Comparison of ENCODE assay signal across 8 cellular contexts in genomic region chr19:50804420-50805272, GRCh38. TPM values are rescaled to one million over a fixed set of nuclear protein-coding genes. Genes with fewer than 3 reads are reported as not detected.
DNase-seq lines count a peak whose midpoint lies in the region; ATAC-seq, FAIRE-seq and TF ChIP-seq lines count a peak whose summit lies in the region.

No MANE protein-coding gene starts in this region.

- H3K27ac ChIP-seq in OCI-LY3 (ENCODE audit: low read length) = peak overlapping the region; percentile 85
- peak overlapping the region; percentile 98 for H3K27ac ChIP-seq in endothelial cell of umbilical vein (ENCODE audit: insufficient read depth, low read depth, low read length)

- H3K9ac ChIP-seq in OCI-LY3 (ENCODE audit: low read length) (peak overlapping the region; percentile 98), endothelial cell of umbilical vein (replicated peaks; ENCODE audit: extremely low read depth, insufficient read depth, low read length) (peak overlapping the region; percentile 99)

- intact Hi-C loops in endothelial cell of umbilical vein (cut with micrococcal nuclease) = loop anchor here (1.0 kb wide), 4 partner anchors 31 to 293 kb away; partner anchors contain the start of gene JOSD2

- no peaks in the 10 kb centered on the region for H3K9me1 ChIP-seq in endothelial cell of umbilical vein (replicated peaks; ENCODE audit: control insufficient read depth, extremely low read depth, insufficient read depth, low read length)

- no TSS peak for BruUV-seq in endothelial cell of umbilical vein (replicated peaks; lab: Mats Ljungman, UMichigan)

- H3K36me3 ChIP-seq in OCI-LY3 (replicated peaks; ENCODE audit: low read depth, low read length) (peaks cover 33% of the 10 kb centered on the region), endothelial cell of umbilical vein (ENCODE audit: control insufficient read depth in 2 of 2, extremely low read depth in 1 of 2, insufficient read depth in 2 of 2, low read length in 2 of 2) (peaks cover under 1 to 11% of the 10 kb centered on the region in 2 experiments)

- dilution Hi-C loops in endothelial cell of umbilical vein (cut with MboI; ENCODE audit: extremely low pct_ligation_motif_present, low sequenced_read_pairs) = no loop called here

- FAIRE-seq in endothelial cell of umbilical vein (lab: Jason Lieb, UNC) = peak; percentile 97

- H3K9me3 ChIP-seq in OCI-LY3 (ENCODE audit: insufficient read depth, low read length) (no peaks in the 10 kb centered on the region), endothelial cell of umbilical vein (replicated peaks; ENCODE audit: control insufficient read depth, insufficient read depth, low read length) (no peaks in the 10 kb centered on the region)

- peaks cover 19% of the 10 kb centered on the region for H3K4me1 ChIP-seq in OCI-LY3 (ENCODE audit: low read length)
- peaks cover 12% of the 10 kb centered on the region for H3K4me1 ChIP-seq in endothelial cell of umbilical vein (ENCODE audit: control insufficient read depth, extremely low read depth, insufficient read depth, low read length)

- H3K4me3 ChIP-seq in OCI-LY3 (ENCODE audit: low read length) (peak overlapping the region; percentile 82), endothelial cell of umbilical vein (replicated peaks in 1 of 3; ENCODE audit: insufficient read depth in 1 of 3, low read depth in 1 of 3, low read length in 3 of 3) (peak overlapping the region; percentile 94 to 100 (median 97))

- DNase-seq in DMS 273 (lab: John Stamatoyannopoulos, UW; ENCODE audit: unreplicated experiment) = peak; percentile 99
- DNase-seq in HuH-7.5 (ENCODE audit: low spot score) = peak; percentile 96
- peak; percentile 98 for DNase-seq in activated T-cell treated with anti-CD3 and anti-CD28 coated beads for 24 hours (ENCODE audit: low read depth)
- DNase-seq in endothelial cell of umbilical vein (ENCODE audit: low read depth, low spot score) = peak; percentile 98
- peak; percentile 98 for DNase-seq in midbrain (lab: John Stamatoyannopoulos, UW)
- peak; percentile 96 to 98 for DNase-seq in stimulated activated CD8-positive, alpha-beta memory T cell treated with anti-CD3 and anti-CD28 coated beads, Interleukin-15, amount 100 ng/mL, for 48 hours (ENCODE audit: low read depth in 2 of 2)

- H3K27me3 ChIP-seq in OCI-LY3 (ENCODE audit: low read depth, low read length) (no peaks in the 10 kb centered on the region), endothelial cell of umbilical vein (ENCODE audit: control insufficient read depth in 2 of 2, insufficient read depth in 2 of 2, low read length in 2 of 2) (no peaks in the 10 kb centered on the region)

- TF ChIP-seq CTCF in OCI-LY3 (IDR thresholded peaks at IDR 0.05; ENCODE audit: low read depth, low read length) (no peak), endothelial cell of umbilical vein (IDR thresholded peaks at IDR 0.05; ENCODE audit: extremely low read depth in 1 of 2, insufficient read depth in 1 of 2, low read depth in 1 of 2, low read length in 2 of 2) (no peak)

- peak; percentile 85 for ATAC-seq in GM21528 (IDR thresholded peaks at IDR 0.05; ENCODE audit: low FRiP score, unreplicated experiment)

- H2AFZ ChIP-seq in OCI-LY3 (ENCODE audit: low read depth, low read length) (peak overlapping the region; percentile 82; the same call in 1 of the 2 replicates), endothelial cell of umbilical vein (ENCODE audit: low read depth, low read length) (peak overlapping the region; percentile 87)

- peak; percentile 87 for TF ChIP-seq POLR2A in endothelial cell of umbilical vein (IDR thresholded peaks at IDR 0.05; ENCODE audit: low read depth, low read length)

- H3K4me2 ChIP-seq in OCI-LY3 (ENCODE audit: low read length) (peak overlapping the region; percentile 98), endothelial cell of umbilical vein (ENCODE audit: insufficient read depth, low read length) (peak overlapping the region; percentile 69)

- H3K79me2 ChIP-seq in OCI-LY3 (ENCODE audit: low read length) = peaks cover 45% of the 10 kb centered on the region
- H3K79me2 ChIP-seq in endothelial cell of umbilical vein (ENCODE audit: control insufficient read depth, insufficient read depth, low read length) = peaks cover 39% of the 10 kb centered on the region

- POLR2A ChIA-PET in endothelial cell of umbilical vein (lab: Charles Lee) = interaction anchor here (0.6 to 1.6 kb wide), 5 partner anchors 9 to 876 kb away, joined by 3 to 6 read pairs (median 5); partner anchors contain the start of gene ATF5

- CTCF ChIA-PET in endothelial cell of umbilical vein (lab: Charles Lee) = interaction anchor here (0.9 to 2.2 kb wide), 4 partner anchors 21 to 197 kb away, joined by 3 to 8 read pairs (median 4); no protein-coding TSS in a partner anchor

- H4K20me1 ChIP-seq in OCI-LY3 (ENCODE audit: insufficient read depth, low read length) (peaks cover 33% of the 10 kb centered on the region), endothelial cell of umbilical vein (replicated peaks; ENCODE audit: control insufficient read depth, extremely low read depth, insufficient read depth, low read length) (no peaks in the 10 kb centered on the region)

TF ChIP-seq in endothelial cell of umbilical vein, 7 proteins besides CTCF, POLR2A, EP300 and RAD21:
- TF ChIP-seq MAX (IDR thresholded peaks at IDR 0.05; ENCODE audit: insufficient read depth, insufficient read length) (peak; percentile 90), FOS (IDR thresholded peaks at IDR 0.05; ENCODE audit: borderline replicate concordance, insufficient read depth, low read length) (no peak), GATA2 (IDR thresholded peaks at IDR 0.05; ENCODE audit: insufficient read depth, insufficient read length, low read depth, low read length) (no peak), MYC (IDR thresholded peaks at IDR 0.05; ENCODE audit: low read depth, low read length) (peak; percentile 23), EZH2 (IDR thresholded peaks at IDR 0.05; ENCODE audit: borderline replicate concordance, low read depth, low read length, severe bottlenecking) (no peak), POLR2AphosphoS5 (IDR thresholded peaks at IDR 0.05; ENCODE audit: insufficient read depth, low read depth, low read length) (peak; percentile 91), JUN (IDR thresholded peaks at IDR 0.05; ENCODE audit: borderline replicate concordance, insufficient read depth, insufficient read length, low read depth) (no peak)
TF ChIP-seq in endothelial cell of umbilical vein: peak in this region for 3.

RNA-seq across cellular contexts. Expression of gene ACP4, which starts 14.4 kb away (rescaled TPM):
- total RNA-seq in endothelial cell of umbilical vein = not detected in 2 replicates
- polyA plus RNA-seq in endothelial cell of umbilical vein = not detected in 2 replicates
- not detected in 2 replicates for polyA plus RNA-seq in endothelial cell of umbilical vein (2011; cell fraction: cytosol; rRNA removed)
- polyA plus RNA-seq in endothelial cell of umbilical vein (2011; cell fraction: nucleus; rRNA removed) = not detected in 2 replicates
- not detected in 2 replicates for polyA plus RNA-seq in endothelial cell of umbilical vein (2012)
- not detected in 2 replicates for polyA minus RNA-seq in endothelial cell of umbilical vein
- not detected for polyA minus RNA-seq in endothelial cell of umbilical vein (2011; cell fraction: cytosol; rRNA and poly(A)+ RNA removed)
- not detected in 2 replicates for polyA minus RNA-seq in endothelial cell of umbilical vein (2011; cell fraction: nucleus; rRNA and poly(A)+ RNA removed)

RNA-seq across cellular contexts. Expression of gene KLK1, which starts 18.9 kb away (rescaled TPM):
- total RNA-seq in endothelial cell of umbilical vein = not detected in 2 replicates
- polyA plus RNA-seq in endothelial cell of umbilical vein = 0.08 TPM in 1 of 2 replicates, not detected in the other
- polyA plus RNA-seq in endothelial cell of umbilical vein (2011; cell fraction: cytosol; rRNA removed) = not detected in 2 replicates
- polyA plus RNA-seq in endothelial cell of umbilical vein (2011; cell fraction: nucleus; rRNA removed) = not detected in 2 replicates
- polyA plus RNA-seq in endothelial cell of umbilical vein (2012) = 0.21 and 0.59 TPM in 2 replicates
- 1.7 TPM in 1 of 2 replicates, not detected in the other for polyA minus RNA-seq in endothelial cell of umbilical vein
- polyA minus RNA-seq in endothelial cell of umbilical vein (2011; cell fraction: cytosol; rRNA and poly(A)+ RNA removed) = not detected
- polyA minus RNA-seq in endothelial cell of umbilical vein (2011; cell fraction: nucleus; rRNA and poly(A)+ RNA removed) = not detected in 2 replicates

RNA-seq across cellular contexts. Expression of gene KLK15, which starts 28.7 kb away (rescaled TPM):
- not detected in 2 replicates for total RNA-seq in endothelial cell of umbilical vein
- polyA plus RNA-seq in endothelial cell of umbilical vein = not detected in 2 replicates
- polyA plus RNA-seq in endothelial cell of umbilical vein (2011; cell fraction: cytosol; rRNA removed) = not detected in 2 replicates
- polyA plus RNA-seq in endothelial cell of umbilical vein (2011; cell fraction: nucleus; rRNA removed) = not detected in 2 replicates
- not detected in 2 replicates for polyA plus RNA-seq in endothelial cell of umbilical vein (2012)
- not detected in 2 replicates for polyA minus RNA-seq in endothelial cell of umbilical vein
- polyA minus RNA-seq in endothelial cell of umbilical vein (2011; cell fraction: cytosol; rRNA and poly(A)+ RNA removed) = not detected
- not detected in 2 replicates for polyA minus RNA-seq in endothelial cell of umbilical vein (2011; cell fraction: nucleus; rRNA and poly(A)+ RNA removed)

RNA-seq across cellular contexts. Expression of gene GPR32, which starts 34.4 kb away (rescaled TPM):
- total RNA-seq in endothelial cell of umbilical vein = not detected in 2 replicates
- not detected in 2 replicates for polyA plus RNA-seq in endothelial cell of umbilical vein
- not detected in 2 replicates for polyA plus RNA-seq in endothelial cell of umbilical vein (2011; cell fraction: cytosol; rRNA removed)
- polyA plus RNA-seq in endothelial cell of umbilical vein (2011; cell fraction: nucleus; rRNA removed) = not detected in 2 replicates
- not detected in 2 replicates for polyA plus RNA-seq in endothelial cell of umbilical vein (2012)
- not detected in 2 replicates for polyA minus RNA-seq in endothelial cell of umbilical vein
- polyA minus RNA-seq in endothelial cell of umbilical vein (2011; cell fraction: cytosol; rRNA and poly(A)+ RNA removed) = not detected
- polyA minus RNA-seq in endothelial cell of umbilical vein (2011; cell fraction: nucleus; rRNA and poly(A)+ RNA removed) = not detected in 2 replicates

RNA-seq across cellular contexts. Expression of gene KLK3, which starts 50.1 kb away (rescaled TPM):
- not detected in 2 replicates for total RNA-seq in endothelial cell of umbilical vein
- polyA plus RNA-seq in endothelial cell of umbilical vein = not detected in 2 replicates
- not detected in 2 replicates for polyA plus RNA-seq in endothelial cell of umbilical vein (2011; cell fraction: cytosol; rRNA removed)
- not detected in 2 replicates for polyA plus RNA-seq in endothelial cell of umbilical vein (2011; cell fraction: nucleus; rRNA removed)
- not detected in 2 replicates for polyA plus RNA-seq in endothelial cell of umbilical vein (2012)
- not detected in 2 replicates for polyA minus RNA-seq in endothelial cell of umbilical vein
- not detected for polyA minus RNA-seq in endothelial cell of umbilical vein (2011; cell fraction: cytosol; rRNA and poly(A)+ RNA removed)
- polyA minus RNA-seq in endothelial cell of umbilical vein (2011; cell fraction: nucleus; rRNA and poly(A)+ RNA removed) = not detected in 2 replicates

Comparison
In these comparisons a context has a peak if more than half of its experiments do, and no peak if none do; other contexts are left out.
1. Peak in every context shown above with its lines: DNase-seq, ATAC-seq, H3K4me3 ChIP-seq and H3K27ac ChIP-seq.